In the genomic region with DNA sequence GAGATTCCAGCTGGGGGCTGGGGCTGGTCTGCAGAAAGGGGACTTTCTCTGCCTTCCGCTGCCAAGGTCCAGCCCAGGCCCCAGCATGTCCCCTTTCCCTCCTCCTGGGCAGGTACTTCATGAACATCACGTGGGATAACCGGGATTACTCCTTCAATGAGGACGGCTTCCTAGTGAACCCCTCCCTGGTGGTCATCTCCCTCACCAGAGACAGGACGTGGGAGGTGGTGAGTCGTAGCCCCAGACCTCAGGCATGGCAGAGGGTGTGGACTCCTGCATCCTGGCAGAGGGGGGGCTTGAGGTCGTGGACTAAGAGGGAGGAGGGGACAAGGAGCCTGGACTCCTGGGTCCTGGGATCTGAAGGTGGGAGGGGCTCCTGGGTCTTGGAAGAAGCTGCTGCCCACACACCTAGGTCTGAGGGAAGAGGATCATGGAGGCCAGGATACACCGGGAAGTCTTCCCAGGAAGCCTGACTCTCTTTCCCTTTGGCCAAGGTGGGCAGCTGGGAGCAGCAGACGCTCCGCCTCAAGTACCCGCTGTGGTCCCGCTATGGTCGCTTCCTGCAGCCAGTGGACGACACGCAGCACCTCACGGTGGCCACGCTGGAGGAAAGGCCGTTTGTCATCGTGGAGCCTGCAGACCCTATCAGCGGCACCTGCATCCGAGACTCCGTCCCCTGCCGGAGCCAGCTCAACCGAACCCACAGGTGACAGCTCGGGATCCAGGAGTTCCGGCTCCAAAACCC, we compare ENCODE assay signal across 11 cellular contexts. TPM values are rescaled to one million over a fixed set of nuclear protein-coding genes. Genes with fewer than 3 reads are reported as not detected.
DNase-seq lines count a peak whose midpoint lies in the region; ATAC-seq, FAIRE-seq and TF ChIP-seq lines count a peak whose summit lies in the region.
"Had no signal": no experiment of that assay in that cellular context is flagged by ENCODE, and none has a peak within 500 bp of the region (broad histone marks: within the 10 kb centered on the region; RNA-seq: fewer than 3 reads in every experiment).

No MANE protein-coding gene starts in this region.

- no peaks in the 10 kb centered on the region for H3K79me2 ChIP-seq in HepG2 (ENCODE audit: insufficient read depth, low read length)

- POLR2A ChIA-PET in HepG2 (lab: Yijun Ruan, JAX) = interaction anchor here (0.9 to 1.2 kb wide), 3 partner anchors 11 to 60 kb away, joined by 3 to 4 read pairs (median 3); no protein-coding TSS in a partner anchor

- in situ Hi-C loops in HepG2 (cut with HindIII; ENCODE audit: extremely low pct_ligation_motif_present, low pct_unique_long_range_greater_than_20kb) = no loop called here

- H3K9me3 Mint-ChIP-seq in activated naive CD4-positive, alpha-beta T cell treated with anti-CD3 and anti-CD28 coated beads, Interleukin-2, amount 10 ng/mL, durations not matched to agents 7 days and 5 days = no peaks in the 10 kb centered on the region

- H3K27me3 ChIP-seq in HepG2 (ENCODE audit: control insufficient read depth in 1 of 2, insufficient read depth in 2 of 2, low read length in 2 of 2) (no peaks in the 10 kb centered on the region; a peak in 1 of 5 replicates), right lobe of liver (no peaks in the 10 kb centered on the region), RWPE2 (ENCODE audit: insufficient read depth, poor library complexity, severe bottlenecking) (no peaks in the 10 kb centered on the region)

- H3K36me3 ChIP-seq in HepG2 (replicated peaks in 1 of 2; ENCODE audit: control insufficient read depth in 1 of 2, insufficient read depth in 2 of 2, low read length in 2 of 2) (no peaks in the 10 kb centered on the region), right lobe of liver (no peaks in the 10 kb centered on the region), RWPE2 (ENCODE audit: low read depth) (no peaks in the 10 kb centered on the region)

- H3K27ac ChIP-seq in HepG2 (ENCODE audit: extremely low read length, insufficient read depth, low read length) (no peak overlapping the region), right lobe of liver (no peak overlapping the region), RWPE2 (ENCODE audit: poor library complexity, severe bottlenecking) (peak overlapping the region; percentile 20)

- H3K27me3 Mint-ChIP-seq in activated naive CD4-positive, alpha-beta T cell treated with anti-CD3 and anti-CD28 coated beads, Interleukin-2, amount 10 ng/mL, durations not matched to agents 7 days and 5 days = peaks cover 82% of the 10 kb centered on the region

- WGBS in HepG2 (ENCODE audit: low lambda C conversion rate) = 19% methylated on average over 4 of the region's 26 CpGs
- 23% methylated on average over 3 of the region's 26 CpGs for WGBS in right lobe of liver (ENCODE audit: insufficient coverage, low coverage, low lambda C conversion rate, missing lambda C conversion rate)

- no TSS peak for BruUV-seq in HepG2 (replicated peaks; lab: Mats Ljungman, UMichigan)

- no peak for FAIRE-seq in HepG2 (lab: Jason Lieb, UNC)
- FAIRE-seq: D721Med had no signal

- no peaks in the 10 kb centered on the region for H3K36me3 Mint-ChIP-seq in activated naive CD4-positive, alpha-beta T cell treated with anti-CD3 and anti-CD28 coated beads, Interleukin-2, amount 10 ng/mL, durations not matched to agents 7 days and 5 days

- TF ChIP-seq POLR2A in HepG2 (IDR thresholded peaks at IDR 0.05; ENCODE audit: insufficient read depth in 1 of 2, low read depth in 2 of 2, low read length in 2 of 2) (no peak), right lobe of liver (IDR thresholded peaks at IDR 0.05) (no peak)

- peak overlapping the region in 2 of 3 experiments; percentile 34 to 52; a peak in 4 of 6 replicates for H3K4me3 ChIP-seq in HepG2 (replicated peaks in 1 of 3; ENCODE audit: insufficient read depth in 1 of 3, low read depth in 2 of 3, low read length in 3 of 3)
- H3K4me3 ChIP-seq in right lobe of liver = peak overlapping the region in 1 of 3 donors; percentile 37
- peak overlapping the region; percentile 22 for H3K4me3 ChIP-seq in RWPE2 (ENCODE audit: severe bottlenecking)

- H3K4me1 Mint-ChIP-seq in activated naive CD4-positive, alpha-beta T cell treated with anti-CD3 and anti-CD28 coated beads, Interleukin-2, amount 10 ng/mL, durations not matched to agents 7 days and 5 days = peaks cover 31% of the 10 kb centered on the region

- H3K4me2 ChIP-seq in HepG2 (ENCODE audit: low read depth, low read length) = peak overlapping the region; percentile 66

- peaks cover 39% of the 10 kb centered on the region for H3K4me1 ChIP-seq in HepG2 (ENCODE audit: insufficient read depth, low read length)
- no peaks in the 10 kb centered on the region for H3K4me1 ChIP-seq in right lobe of liver
- H3K4me1 ChIP-seq in RWPE2 (ENCODE audit: insufficient read depth, poor library complexity, severe bottlenecking) = no peaks in the 10 kb centered on the region

- DNase-seq in HepG2 (ENCODE audit: low spot score) = no peak
- no peak for DNase-seq in right lobe of liver
- DNase-seq in RWPE2 (ENCODE audit: low spot score) = peak; percentile 67
- peak; percentile 89 for DNase-seq in islet precursor cell
- no peak for DNase-seq in NCI-H2227 treated with DMSO at 0.1 percent for 48 hours (lab: John Stamatoyannopoulos, UW)
- no peak for DNase-seq in activated naive CD4-positive, alpha-beta T cell treated with anti-CD3 and anti-CD28 coated beads, Interleukin-2, amount 10 ng/mL, durations not matched to agents 7 days and 5 days
- DNase-seq in NK-92 treated with Interleukin-12 subunit alpha and Interleukin-12 subunit beta, amount 100 ng/mL, for 24 hours (lab: John Stamatoyannopoulos, UW) = no peak
- DNase-seq: NCI-H2171 had no signal

- CTCF ChIA-PET in HepG2 (lab: Yijun Ruan, JAX; ENCODE audit: low intra/inter-chr PET ratio, low total read pairs) = no interaction called here
- CTCF ChIA-PET in activated naive CD4-positive, alpha-beta T cell treated with anti-CD3 and anti-CD28 coated beads, Interleukin-2, amount 10 ng/mL, durations not matched to agents 7 days and 5 days (lab: Charles Lee) = interaction anchor here (0.7 kb wide), 1 partner anchor 10 kb away, joined by 4 read pairs; no protein-coding TSS in a partner anchor

- ATAC-seq in HepG2 = no peak
- ATAC-seq in right lobe of liver = no peak
- ATAC-seq in RWPE2 (ENCODE audit: low read depth) = peak; percentile 53
- ATAC-seq in HG03025 (IDR thresholded peaks at IDR 0.05; ENCODE audit: low FRiP score, unreplicated experiment) = no peak

- peak overlapping the region; percentile 42 for H2AFZ ChIP-seq in HepG2 (ENCODE audit: low read length)

- TF ChIP-seq CTCF in HepG2 (CRISPR knock-in tag; IDR thresholded peaks at IDR 0.05) = no peak
- no peak for TF ChIP-seq CTCF in right lobe of liver (IDR thresholded peaks at IDR 0.05)
- no peak for TF ChIP-seq CTCF in RWPE2 (IDR thresholded peaks at IDR 0.05; ENCODE audit: poor library complexity, severe bottlenecking)

- TF ChIP-seq EP300 in HepG2 (IDR thresholded peaks at IDR 0.05; ENCODE audit: low read depth in 2 of 2, low read length in 2 of 2) (no peak), HepG2 (CRISPR knock-in tag; IDR thresholded peaks at IDR 0.05; ENCODE audit: borderline replicate concordance) (no peak)

- H3K9ac ChIP-seq in HepG2 (ENCODE audit: insufficient read depth, low read depth, low read length) = no peak overlapping the region

- TF ChIP-seq RAD21 in HepG2 (CRISPR knock-in tag; IDR thresholded peaks at IDR 0.05) = no peak

- no peaks in the 10 kb centered on the region for H4K20me1 ChIP-seq in HepG2 (ENCODE audit: insufficient read depth, low read length)

- H3K27ac Mint-ChIP-seq in activated naive CD4-positive, alpha-beta T cell treated with anti-CD3 and anti-CD28 coated beads, Interleukin-2, amount 10 ng/mL, durations not matched to agents 7 days and 5 days = no peak overlapping the region

- H3K4me3 Mint-ChIP-seq in activated naive CD4-positive, alpha-beta T cell treated with anti-CD3 and anti-CD28 coated beads, Interleukin-2, amount 10 ng/mL, durations not matched to agents 7 days and 5 days = no peak overlapping the region

- H3K9me3 ChIP-seq in HepG2 (ENCODE audit: low read length) (no peaks in the 10 kb centered on the region), right lobe of liver (no peaks in the 10 kb centered on the region), RWPE2 (ENCODE audit: severe bottlenecking) (no peaks in the 10 kb centered on the region)

- intact Hi-C loops in HepG2 (cut with micrococcal nuclease; ENCODE audit: unreplicated experiment) = no loop called here
- intact Hi-C loops in right lobe of liver (cut with DNase I) = no loop called here

RNA-seq across cellular contexts. Expression of gene GRIN2D, which starts 20.6 kb away (rescaled TPM):
- total RNA-seq in HepG2 (2016; rRNA removed; fragmentation: Illumina TruSeq; extraction: Trizol) (0.02 TPM in 1 of 2 replicates, not detected in the other), right lobe of liver (under 1 TPM; 0.09 to 0.29 (median 0.22) TPM)
- total RNA-seq in HepG2 (2016; cell fraction: cytosol; rRNA removed; fragmentation: Illumina TruSeq; extraction: Trizol; ENCODE audit: low read depth) = under 0.01 TPM in 1 of 2 replicates, not detected in the other
- total RNA-seq in HepG2 (2016; cell fraction: insoluble cytoplasmic fraction; rRNA removed; fragmentation: Illumina TruSeq; extraction: Trizol) = 0.04 TPM in 1 of 2 replicates, not detected in the other
- 0.03 and 0.06 TPM in 2 replicates for total RNA-seq in HepG2 (2016; cell fraction: membrane; rRNA removed; fragmentation: Illumina TruSeq; extraction: Trizol)
- 0.09 and 0.22 TPM in 2 replicates for total RNA-seq in HepG2 (2016; cell fraction: nucleus; rRNA removed; fragmentation: Illumina TruSeq; extraction: Trizol)
- polyA plus RNA-seq in HepG2 (2011; rRNA removed) = 0.08 and 0.13 TPM in 2 replicates
- 0.05 and 0.06 TPM in 2 replicates for polyA plus RNA-seq in HepG2 (2011; cell fraction: cytosol; rRNA removed)
- 0.43 and 0.61 TPM in 2 replicates for polyA plus RNA-seq in HepG2 (2011; cell fraction: nucleus; rRNA removed)
- polyA plus RNA-seq in HepG2 (2012) = 0.29 and 0.34 TPM in 2 replicates
- polyA plus RNA-seq in HepG2 (2016; cell fraction: cytosol; fragmentation: Illumina TruSeq; extraction: Trizol; ENCODE audit: low read depth) = 0.03 TPM in 2 replicates
- 0.05 and 0.13 TPM in 2 replicates for polyA plus RNA-seq in HepG2 (2016; cell fraction: insoluble cytoplasmic fraction; fragmentation: Illumina TruSeq; extraction: Trizol; ENCODE audit: low read depth)
- polyA plus RNA-seq in HepG2 (2016; cell fraction: membrane; fragmentation: Illumina TruSeq; extraction: Trizol; ENCODE audit: low read depth) = 0.07 TPM in 1 of 2 replicates, not detected in the other
- 0.31 TPM in 2 replicates for polyA plus RNA-seq in HepG2 (2016; cell fraction: nucleus; fragmentation: Illumina TruSeq; extraction: Trizol; ENCODE audit: insufficient read depth, low read depth)
- polyA minus RNA-seq in HepG2 (2011; rRNA and poly(A)+ RNA removed; ENCODE audit: low replicate concordance) = 0.40 and 0.44 TPM in 2 replicates
- 0.10 and 0.26 TPM in 2 replicates for polyA minus RNA-seq in HepG2 (2011; cell fraction: cytosol; rRNA and poly(A)+ RNA removed)
- 0.12 and 0.13 TPM in 2 replicates for polyA minus RNA-seq in HepG2 (2011; cell fraction: nucleus; rRNA and poly(A)+ RNA removed)

RNA-seq across cellular contexts. Expression of gene KDELR1, which starts 22.7 kb away (rescaled TPM):
- total RNA-seq in HepG2 (2016; rRNA removed; fragmentation: Illumina TruSeq; extraction: Trizol) = 70.8 and 134 TPM in 2 replicates
- total RNA-seq in HepG2 (2016; cell fraction: cytosol; rRNA removed; fragmentation: Illumina TruSeq; extraction: Trizol; ENCODE audit: low read depth) = 55.9 and 57.5 TPM in 2 replicates
- 61.8 and 132 TPM in 2 replicates for total RNA-seq in HepG2 (2016; cell fraction: insoluble cytoplasmic fraction; rRNA removed; fragmentation: Illumina TruSeq; extraction: Trizol)
- 111 and 112 TPM in 2 replicates for total RNA-seq in HepG2 (2016; cell fraction: membrane; rRNA removed; fragmentation: Illumina TruSeq; extraction: Trizol)
- total RNA-seq in HepG2 (2016; cell fraction: nucleus; rRNA removed; fragmentation: Illumina TruSeq; extraction: Trizol) = 125 and 150 TPM in 2 replicates
- polyA plus RNA-seq in HepG2 (2011; rRNA removed) = 185 and 212 TPM in 2 replicates
- polyA plus RNA-seq in HepG2 (2011; cell fraction: cytosol; rRNA removed) = 168 and 179 TPM in 2 replicates
- 94.7 and 95.7 TPM in 2 replicates for polyA plus RNA-seq in HepG2 (2011; cell fraction: nucleus; rRNA removed)
- polyA plus RNA-seq in HepG2 (2012) = 187 and 197 TPM in 2 replicates
- polyA plus RNA-seq in HepG2 (2016; cell fraction: cytosol; fragmentation: Illumina TruSeq; extraction: Trizol; ENCODE audit: low read depth) = 130 and 136 TPM in 2 replicates
- 151 and 179 TPM in 2 replicates for polyA plus RNA-seq in HepG2 (2016; cell fraction: insoluble cytoplasmic fraction; fragmentation: Illumina TruSeq; extraction: Trizol; ENCODE audit: low read depth)
- polyA plus RNA-seq in HepG2 (2016; cell fraction: membrane; fragmentation: Illumina TruSeq; extraction: Trizol; ENCODE audit: low read depth) = 209 and 221 TPM in 2 replicates
- 421 and 451 TPM in 2 replicates for polyA plus RNA-seq in HepG2 (2016; cell fraction: nucleus; fragmentation: Illumina TruSeq; extraction: Trizol; ENCODE audit: insufficient read depth, low read depth)
- 143 and 261 TPM in 2 replicates for polyA minus RNA-seq in HepG2 (2011; rRNA and poly(A)+ RNA removed; ENCODE audit: low replicate concordance)
- 129 and 135 TPM in 2 replicates for polyA minus RNA-seq in HepG2 (2011; cell fraction: cytosol; rRNA and poly(A)+ RNA removed)
- 29.5 and 36.8 TPM in 2 replicates for polyA minus RNA-seq in HepG2 (2011; cell fraction: nucleus; rRNA and poly(A)+ RNA removed)
- total RNA-seq in right lobe of liver = 10 to 100 TPM; 69.1 to 83.1 (median 77.1) TPM

RNA-seq across cellular contexts. Expression of gene GRWD1, which starts 31.7 kb away (rescaled TPM):
- total RNA-seq in HepG2 (2016; rRNA removed; fragmentation: Illumina TruSeq; extraction: Trizol) (46.6 and 52.3 TPM in 2 replicates), right lobe of liver (10 to 100 TPM; 14.7 to 31.0 (median 17.6) TPM)
- 5.2 and 5.4 TPM in 2 replicates for total RNA-seq in HepG2 (2016; cell fraction: cytosol; rRNA removed; fragmentation: Illumina TruSeq; extraction: Trizol; ENCODE audit: low read depth)
- total RNA-seq in HepG2 (2016; cell fraction: insoluble cytoplasmic fraction; rRNA removed; fragmentation: Illumina TruSeq; extraction: Trizol) = 41.4 and 47.5 TPM in 2 replicates
- 11.1 and 15.5 TPM in 2 replicates for total RNA-seq in HepG2 (2016; cell fraction: membrane; rRNA removed; fragmentation: Illumina TruSeq; extraction: Trizol)
- 19.7 and 21.0 TPM in 2 replicates for total RNA-seq in HepG2 (2016; cell fraction: nucleus; rRNA removed; fragmentation: Illumina TruSeq; extraction: Trizol)
- 10.8 and 13.4 TPM in 2 replicates for polyA plus RNA-seq in HepG2 (2011; rRNA removed)
- 10.4 and 13.0 TPM in 2 replicates for polyA plus RNA-seq in HepG2 (2011; cell fraction: cytosol; rRNA removed)
- polyA plus RNA-seq in HepG2 (2011; cell fraction: nucleus; rRNA removed) = 13.4 and 14.2 TPM in 2 replicates
- polyA plus RNA-seq in HepG2 (2012) = 13.3 and 14.3 TPM in 2 replicates
- polyA plus RNA-seq in HepG2 (2016; cell fraction: cytosol; fragmentation: Illumina TruSeq; extraction: Trizol; ENCODE audit: low read depth) = 4.1 and 4.4 TPM in 2 replicates
- polyA plus RNA-seq in HepG2 (2016; cell fraction: insoluble cytoplasmic fraction; fragmentation: Illumina TruSeq; extraction: Trizol; ENCODE audit: low read depth) = 36.7 and 46.2 TPM in 2 replicates
- 5.9 and 7.9 TPM in 2 replicates for polyA plus RNA-seq in HepG2 (2016; cell fraction: membrane; fragmentation: Illumina TruSeq; extraction: Trizol; ENCODE audit: low read depth)
- polyA plus RNA-seq in HepG2 (2016; cell fraction: nucleus; fragmentation: Illumina TruSeq; extraction: Trizol; ENCODE audit: insufficient read depth, low read depth) = 23.1 and 26.5 TPM in 2 replicates
- polyA minus RNA-seq in HepG2 (2011; rRNA and poly(A)+ RNA removed; ENCODE audit: low replicate concordance) = 25.6 and 30.2 TPM in 2 replicates
- 12.1 and 17.9 TPM in 2 replicates for polyA minus RNA-seq in HepG2 (2011; cell fraction: cytosol; rRNA and poly(A)+ RNA removed)
- 13.7 and 20.3 TPM in 2 replicates for polyA minus RNA-seq in HepG2 (2011; cell fraction: nucleus; rRNA and poly(A)+ RNA removed)

RNA-seq across cellular contexts. Expression of gene KCNJ14, which starts 41.3 kb away (rescaled TPM):
- total RNA-seq in HepG2 (2016; rRNA removed; fragmentation: Illumina TruSeq; extraction: Trizol) (0.17 and 0.20 TPM in 2 replicates), right lobe of liver (under 1 TPM; 0.22 to 0.44 (median 0.31) TPM)
- total RNA-seq in HepG2 (2016; cell fraction: cytosol; rRNA removed; fragmentation: Illumina TruSeq; extraction: Trizol; ENCODE audit: low read depth) = 0.09 TPM in 1 of 2 replicates, not detected in the other
- total RNA-seq in HepG2 (2016; cell fraction: insoluble cytoplasmic fraction; rRNA removed; fragmentation: Illumina TruSeq; extraction: Trizol) = 0.15 and 0.19 TPM in 2 replicates
- total RNA-seq in HepG2 (2016; cell fraction: membrane; rRNA removed; fragmentation: Illumina TruSeq; extraction: Trizol) = 0.10 and 0.15 TPM in 2 replicates
- 0.25 and 0.43 TPM in 2 replicates for total RNA-seq in HepG2 (2016; cell fraction: nucleus; rRNA removed; fragmentation: Illumina TruSeq; extraction: Trizol)
- 0.46 and 0.51 TPM in 2 replicates for polyA plus RNA-seq in HepG2 (2011; rRNA removed)
- polyA plus RNA-seq in HepG2 (2011; cell fraction: cytosol; rRNA removed) = 0.14 and 0.17 TPM in 2 replicates
- 3.1 and 3.8 TPM in 2 replicates for polyA plus RNA-seq in HepG2 (2011; cell fraction: nucleus; rRNA removed)
- polyA plus RNA-seq in HepG2 (2012) = 0.72 and 0.89 TPM in 2 replicates
- polyA plus RNA-seq in HepG2 (2016; cell fraction: cytosol; fragmentation: Illumina TruSeq; extraction: Trizol; ENCODE audit: low read depth) = 0.03 TPM in 1 of 2 replicates, not detected in the other
- polyA plus RNA-seq in HepG2 (2016; cell fraction: insoluble cytoplasmic fraction; fragmentation: Illumina TruSeq; extraction: Trizol; ENCODE audit: low read depth) = 0.05 and 0.12 TPM in 2 replicates
- 0.11 TPM in 1 of 2 replicates, not detected in the other for polyA plus RNA-seq in HepG2 (2016; cell fraction: membrane; fragmentation: Illumina TruSeq; extraction: Trizol; ENCODE audit: low read depth)
- polyA plus RNA-seq in HepG2 (2016; cell fraction: nucleus; fragmentation: Illumina TruSeq; extraction: Trizol; ENCODE audit: insufficient read depth, low read depth) = 0.65 and 0.97 TPM in 2 replicates
- polyA minus RNA-seq in HepG2 (2011; rRNA and poly(A)+ RNA removed; ENCODE audit: low replicate concordance) = 3.6 TPM in 2 replicates
- 0.20 and 0.35 TPM in 2 replicates for polyA minus RNA-seq in HepG2 (2011; cell fraction: cytosol; rRNA and poly(A)+ RNA removed)
- 2.0 and 2.4 TPM in 2 replicates for polyA minus RNA-seq in HepG2 (2011; cell fraction: nucleus; rRNA and poly(A)+ RNA removed)

RNA-seq across cellular contexts. Expression of gene SYNGR4, which starts 49.9 kb away (rescaled TPM):
- total RNA-seq in HepG2 (2016; rRNA removed; fragmentation: Illumina TruSeq; extraction: Trizol) = not detected in 2 replicates
- not detected in 2 replicates for total RNA-seq in HepG2 (2016; cell fraction: cytosol; rRNA removed; fragmentation: Illumina TruSeq; extraction: Trizol; ENCODE audit: low read depth)
- total RNA-seq in HepG2 (2016; cell fraction: insoluble cytoplasmic fraction; rRNA removed; fragmentation: Illumina TruSeq; extraction: Trizol) = not detected in 2 replicates
- not detected in 2 replicates for total RNA-seq in HepG2 (2016; cell fraction: membrane; rRNA removed; fragmentation: Illumina TruSeq; extraction: Trizol)
- not detected in 2 replicates for total RNA-seq in HepG2 (2016; cell fraction: nucleus; rRNA removed; fragmentation: Illumina TruSeq; extraction: Trizol)
- polyA plus RNA-seq in HepG2 (2011; rRNA removed) = not detected in 2 replicates
- not detected in 2 replicates for polyA plus RNA-seq in HepG2 (2011; cell fraction: cytosol; rRNA removed)
- polyA plus RNA-seq in HepG2 (2011; cell fraction: nucleus; rRNA removed) = not detected in 2 replicates
- not detected in 2 replicates for polyA plus RNA-seq in HepG2 (2012)
- not detected in 2 replicates for polyA plus RNA-seq in HepG2 (2016; cell fraction: cytosol; fragmentation: Illumina TruSeq; extraction: Trizol; ENCODE audit: low read depth)
- not detected in 2 replicates for polyA plus RNA-seq in HepG2 (2016; cell fraction: insoluble cytoplasmic fraction; fragmentation: Illumina TruSeq; extraction: Trizol; ENCODE audit: low read depth)
- polyA plus RNA-seq in HepG2 (2016; cell fraction: membrane; fragmentation: Illumina TruSeq; extraction: Trizol; ENCODE audit: low read depth) = not detected in 2 replicates
- polyA plus RNA-seq in HepG2 (2016; cell fraction: nucleus; fragmentation: Illumina TruSeq; extraction: Trizol; ENCODE audit: insufficient read depth, low read depth) = not detected in 2 replicates
- 1.4 TPM in 1 of 2 replicates, not detected in the other for polyA minus RNA-seq in HepG2 (2011; rRNA and poly(A)+ RNA removed; ENCODE audit: low replicate concordance)
- polyA minus RNA-seq in HepG2 (2011; cell fraction: cytosol; rRNA and poly(A)+ RNA removed) = not detected in 2 replicates
- not detected in 2 replicates for polyA minus RNA-seq in HepG2 (2011; cell fraction: nucleus; rRNA and poly(A)+ RNA removed)
- under 1 TPM in 1 of 6 experiments, not detected in 5; 0.80 TPM for total RNA-seq in right lobe of liver
- total RNA-seq: T-helper 2 cell treated with Interferon-gamma antibody and Interleukin-4, amounts not matched to agents 100 ng/mL and 5 ng/mL, for 36 hours had no signal

Comparison
In these comparisons a context has a peak if more than half of its experiments do, and no peak if none do; other contexts are left out.
1. DNase-seq: peak in RWPE2 (single experiment) and islet precursor cell (single experiment); none in HepG2 (single experiment), right lobe of liver (0 of 3), NCI-H2227 treated with DMSO at 0.1 percent for 48 hours (single experiment), activated naive CD4-positive, alpha-beta T cell treated with anti-CD3 and anti-CD28 coated beads, Interleukin-2, amount 10 ng/mL, durations not matched to agents 7 days and 5 days (single experiment) and NK-92 treated with Interleukin-12 subunit alpha and Interleukin-12 subunit beta, amount 100 ng/mL, for 24 hours (single experiment).